In genomic region chr4:46975144-46975543, GRCh38 we compare ENCODE assay signal across 22 cellular contexts. TPM values are rescaled to one million over a fixed set of nuclear protein-coding genes. Genes with fewer than 3 reads are reported as not detected.
"Had no signal": no experiment of that assay in that cellular context is flagged by ENCODE, and none has a peak within 500 bp of the region (broad histone marks: within the 10 kb centered on the region; RNA-seq: fewer than 3 reads in every experiment).

No MANE protein-coding gene starts in this region.

- H3K9me3 ChIP-seq: esophagus squamous epithelium, gastroesophageal sphincter, left ventricle myocardium inferior, lower lobe of right lung, ovary, right atrium auricular region had no signal

- H3K36me3 Mint-ChIP-seq: immature natural killer cell; memory B cell; mesothelial cell of epicardium; natural killer cell treated with Interleukin-12 subunit alpha and Interleukin-12 subunit beta and Interleukin-15 and Interleukin-18, amount 100 ng/mL, for 72 hours; neural progenitor cell had no signal

- H3K4me3 ChIP-seq: esophagus squamous epithelium, gastroesophageal sphincter, left ventricle myocardium inferior, lower lobe of right lung, neural progenitor cell, ovary, right atrium auricular region had no signal

- H3K27ac Mint-ChIP-seq: immature natural killer cell; memory B cell; mesothelial cell of epicardium; natural killer cell treated with Interleukin-12 subunit alpha and Interleukin-12 subunit beta and Interleukin-15 and Interleukin-18, amount 100 ng/mL, for 72 hours; neural progenitor cell had no signal

- H3K9ac ChIP-seq: neural progenitor cell had no signal

- H2AFZ ChIP-seq: neural progenitor cell had no signal

- H3K4me3 Mint-ChIP-seq: immature natural killer cell; memory B cell; mesothelial cell of epicardium; natural killer cell treated with Interleukin-12 subunit alpha and Interleukin-12 subunit beta and Interleukin-15 and Interleukin-18, amount 100 ng/mL, for 72 hours; neural progenitor cell had no signal

- H3K4me2 ChIP-seq: neural progenitor cell had no signal

- H3K27me3 ChIP-seq: esophagus squamous epithelium, gastroesophageal sphincter, ovary, right atrium auricular region had no signal

- H3K9me3 Mint-ChIP-seq: mesothelial cell of epicardium; natural killer cell treated with Interleukin-12 subunit alpha and Interleukin-12 subunit beta and Interleukin-15 and Interleukin-18, amount 100 ng/mL, for 72 hours; neural progenitor cell had no signal

- H3K27ac ChIP-seq: esophagus squamous epithelium, gastroesophageal sphincter, left ventricle myocardium inferior, lower lobe of right lung, neural progenitor cell, ovary, right atrium auricular region had no signal

- H3K4me1 ChIP-seq: esophagus squamous epithelium, gastroesophageal sphincter, lower lobe of right lung, neural progenitor cell, right atrium auricular region had no signal

- H3K4me1 Mint-ChIP-seq: immature natural killer cell, memory B cell, mesothelial cell of epicardium, neural progenitor cell had no signal

- DNase-seq: dermis blood vessel endothelial cell; esophagus squamous epithelium; foreskin fibroblast; immature natural killer cell; left cardiac atrium; left ventricle myocardium inferior; lower lobe of right lung; nucleus accumbens; ovary; small intestine; stimulated activated CD4-positive, alpha-beta T cell treated with anti-CD3 and anti-CD28 coated beads, Interleukin-12 subunit alpha, Interleukin-12 subunit beta, amount 100 ng/mL, for 4 hours; stimulated activated naive CD4-positive, alpha-beta T cell had no signal

- FAIRE-seq: keratinocyte, small intestine had no signal

- H3K36me3 ChIP-seq: esophagus squamous epithelium, gastroesophageal sphincter, left ventricle myocardium inferior, lower lobe of right lung, neural progenitor cell, ovary, right atrium auricular region had no signal

- ATAC-seq: gastroesophageal sphincter; left cardiac atrium; lower lobe of right lung; natural killer cell treated with Interleukin-12 subunit alpha and Interleukin-12 subunit beta and Interleukin-15 and Interleukin-18, amount 100 ng/mL, for 72 hours had no signal

RNA-seq across cellular contexts. Expression of gene GABRA4, which starts 18.2 kb away (rescaled TPM):
- total RNA-seq: dermis blood vessel endothelial cell; epithelial cell of proximal tubule; lower lobe of right lung; mesothelial cell of epicardium; natural killer cell treated with Interleukin-12 subunit alpha and Interleukin-12 subunit beta and Interleukin-15 and Interleukin-18, amount 100 ng/mL, for 72 hours; posterior vena cava had no signal
- polyA plus RNA-seq: immature natural killer cell, keratinocyte, ovary, urinary bladder had no signal

RNA-seq across cellular contexts. Expression of gene GABRB1, which starts 56.2 kb away (rescaled TPM):
- total RNA-seq: dermis blood vessel endothelial cell; esophagus squamous epithelium; gastroesophageal sphincter; lower lobe of right lung; mesothelial cell of epicardium; natural killer cell treated with Interleukin-12 subunit alpha and Interleukin-12 subunit beta and Interleukin-15 and Interleukin-18, amount 100 ng/mL, for 72 hours; posterior vena cava had no signal
- polyA plus RNA-seq: immature natural killer cell, keratinocyte, ovary, urinary bladder had no signal
